Comparison of ENCODE assay signal across 9 cellular contexts in genomic region chr14:53880761-53881160, GRCh38.
"Had no signal": no experiment of that assay in that cellular context is flagged by ENCODE, and none has a peak within 500 bp of the region (broad histone marks: within the 10 kb centered on the region; RNA-seq: fewer than 3 reads in every experiment).

No MANE protein-coding gene starts in this region.

- H3K9me3 ChIP-seq: heart left ventricle, tibial nerve had no signal

- H3K4me1 ChIP-seq: tibial nerve had no signal

- H3K27me3 ChIP-seq: heart left ventricle, tibial nerve had no signal

- H3K4me3 ChIP-seq: heart left ventricle, tibial nerve had no signal

- DNase-seq: activated gamma-delta T cell; activated T-cell treated with anti-CD3 and anti-CD28 coated beads, Interleukin-2, amount 50 U/mL, for 4 hours; amygdala; heart left ventricle; right cardiac atrium; stimulated activated CD4-positive, alpha-beta T cell treated with anti-CD3 and anti-CD28 coated beads, Interleukin-2, amount 100 ng/mL, for 24 hours; stimulated activated naive B cell treated with anti-CD40 and anti-IgM and Interleukin-4, amounts not matched to agents 10 μg/mL and 1 μg/mL and 100 μg/mL, for 72 hours; SW 1271 had no signal

- ATAC-seq: activated T-cell treated with anti-CD3 and anti-CD28 coated beads, Interleukin-2, amount 50 U/mL, for 4 hours; heart left ventricle; right cardiac atrium; stimulated activated naive B cell treated with anti-CD40 and anti-IgM and Interleukin-4, amounts not matched to agents 10 μg/mL and 1 μg/mL and 100 μg/mL, for 72 hours had no signal

- H3K27ac ChIP-seq: tibial nerve had no signal

- H3K36me3 ChIP-seq: heart left ventricle, tibial nerve had no signal
